ENCODE assay signal across 1 cellular context in the genomic region with DNA sequence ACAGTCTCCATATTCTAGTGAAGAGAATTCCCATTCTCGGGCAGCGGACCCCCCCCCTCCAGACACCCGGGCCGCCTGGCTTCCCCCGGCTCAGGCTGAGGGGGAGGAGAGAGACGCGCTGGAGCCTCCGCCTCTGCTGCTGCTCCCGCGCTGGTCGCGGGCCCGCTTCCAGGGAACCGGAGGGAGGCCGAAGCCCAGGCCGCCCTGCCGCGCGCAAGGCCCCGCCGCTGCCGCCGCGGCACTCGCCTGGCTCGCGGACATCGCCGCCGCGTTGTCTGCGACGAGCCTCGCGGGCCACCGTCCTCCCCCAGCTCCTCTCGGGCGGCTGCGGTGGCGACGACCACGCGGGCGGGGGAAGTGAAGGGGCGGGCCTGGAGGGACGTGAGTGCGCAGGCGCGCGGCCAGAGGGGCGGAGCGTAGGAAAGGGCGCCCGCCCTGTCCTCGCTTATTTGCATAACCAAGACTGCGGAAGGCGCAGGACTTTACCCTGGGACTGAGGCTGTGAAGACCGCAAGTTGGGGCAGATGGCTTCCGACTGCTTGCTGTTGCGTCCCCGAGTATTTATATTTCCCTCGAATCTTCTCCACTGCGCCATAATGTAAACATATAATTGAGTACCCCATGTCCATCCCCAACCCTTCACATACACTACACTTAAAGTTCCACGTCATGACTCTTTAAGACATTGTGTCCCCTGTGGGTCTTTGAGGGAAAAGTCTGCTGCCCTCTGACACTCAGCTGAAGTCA.
TF ChIP-seq lines count a peak whose summit lies in the region.

ARL5A (minus strand) TSS at position 279 of the 747 bp plus-strand sequence; CDS start at position 34, 245 bp downstream.

TF ChIP-seq in HepG2, 621 proteins besides CTCF, POLR2A, EP300 and RAD21 (continued from another document and continues in another):
- TF ChIP-seq NFAT5 (CRISPR knock-in tag; IDR thresholded peaks at IDR 0.05) (peak; percentile 77; the same call in 1 of the 2 replicates), YY1 (IDR thresholded peaks at IDR 0.05; ENCODE audit: insufficient read depth, insufficient replicate concordance, low read depth, low read length) (peak; percentile 88), NR2C2 (CRISPR knock-in tag; IDR thresholded peaks at IDR 0.05; ENCODE audit: borderline replicate concordance) (no peak; the same call in 1 of the 2 replicates), THAP8 (CRISPR knock-in tag; IDR thresholded peaks at IDR 0.05; ENCODE audit: borderline replicate concordance) (no peak), SRSF1 (optimal IDR thresholded peaks at IDR 0.05; ENCODE audit: low read depth, low read length) (peak; percentile 64), ZEB1 (IDR thresholded peaks at IDR 0.05; ENCODE audit: insufficient replicate concordance, low read depth) (no peak), ZBTB43 (CRISPR knock-in tag; conservative IDR thresholded peaks at IDR 0.05) (peak; percentile 76; the same call in 1 of the 2 replicates), ATF7 (IDR thresholded peaks at IDR 0.05) (no peak), ATF7 (CRISPR knock-in tag; IDR thresholded peaks at IDR 0.05) (no peak), GATAD2A (CRISPR knock-in tag; IDR thresholded peaks at IDR 0.05) (peak; percentile 63), PBX2 (CRISPR knock-in tag; IDR thresholded peaks at IDR 0.05) (no peak), HNF1B (CRISPR knock-in tag; IDR thresholded peaks at IDR 0.05) (peak; percentile 68), SMAD1 (CRISPR knock-in tag; IDR thresholded peaks at IDR 0.05; ENCODE audit: borderline replicate concordance, low read depth) (peak; percentile 72), ZNF782 (CRISPR knock-in tag; IDR thresholded peaks at IDR 0.05; ENCODE audit: borderline replicate concordance) (no peak), DPF2 (CRISPR knock-in tag; IDR thresholded peaks at IDR 0.05; ENCODE audit: borderline replicate concordance, low read depth) (no peak), HNRNPLL (IDR thresholded peaks at IDR 0.05; ENCODE audit: low read depth, low read length, poor library complexity, severe bottlenecking) (peak; percentile 78), TERF1 (CRISPR knock-in tag; IDR thresholded peaks at IDR 0.05) (no peak), KDM3A (CRISPR knock-in tag; IDR thresholded peaks at IDR 0.05; ENCODE audit: low read depth) (no peak; the same call in 1 of the 2 replicates), MEF2D (CRISPR knock-in tag; IDR thresholded peaks at IDR 0.05) (no peak), ATF2 (CRISPR knock-in tag; IDR thresholded peaks at IDR 0.05) (0 out of 2 replicates have a peak, but pooled peaks have one; percentile 29), ZBTB21 (CRISPR knock-in tag; IDR thresholded peaks at IDR 0.05) (no peak), KAT2B (IDR thresholded peaks at IDR 0.05; ENCODE audit: borderline replicate concordance, low read depth, low read length) (no peak), XRCC5 (optimal IDR thresholded peaks at IDR 0.05; ENCODE audit: low read length) (peak; percentile 46), ETV6 (CRISPR knock-in tag; conservative IDR thresholded peaks at IDR 0.05) (no peak; the same call in 1 of the 2 replicates), JUND (CRISPR knock-in tag; IDR thresholded peaks at IDR 0.05) (no peak), ZNF850 (CRISPR knock-in tag; conservative IDR thresholded peaks at IDR 0.05) (no peak), RFX3 (CRISPR knock-in tag; IDR thresholded peaks at IDR 0.05) (no peak), SAFB2 (CRISPR knock-in tag; IDR thresholded peaks at IDR 0.05; ENCODE audit: borderline replicate concordance, low read depth) (peak; percentile 95; the same call in 1 of the 2 replicates), BRD4 (CRISPR knock-in tag; IDR thresholded peaks at IDR 0.05) (peak; percentile 70), TARDBP (CRISPR knock-in tag; IDR thresholded peaks at IDR 0.05) (peak; percentile 70; the same call in 1 of the 2 replicates), HBP1 (CRISPR knock-in tag; IDR thresholded peaks at IDR 0.05; ENCODE audit: low read depth) (peak; percentile 96; the same call in 1 of the 2 replicates)
- TF ChIP-seq, protein P1, sequence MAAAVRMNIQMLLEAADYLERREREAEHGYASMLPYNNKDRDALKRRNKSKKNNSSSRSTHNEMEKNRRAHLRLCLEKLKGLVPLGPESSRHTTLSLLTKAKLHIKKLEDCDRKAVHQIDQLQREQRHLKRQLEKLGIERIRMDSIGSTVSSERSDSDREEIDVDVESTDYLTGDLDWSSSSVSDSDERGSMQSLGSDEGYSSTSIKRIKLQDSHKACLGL (CRISPR knock-in tag; IDR thresholded peaks at IDR 0.05), result peak; percentile 88
- TF ChIP-seq, protein P2, sequence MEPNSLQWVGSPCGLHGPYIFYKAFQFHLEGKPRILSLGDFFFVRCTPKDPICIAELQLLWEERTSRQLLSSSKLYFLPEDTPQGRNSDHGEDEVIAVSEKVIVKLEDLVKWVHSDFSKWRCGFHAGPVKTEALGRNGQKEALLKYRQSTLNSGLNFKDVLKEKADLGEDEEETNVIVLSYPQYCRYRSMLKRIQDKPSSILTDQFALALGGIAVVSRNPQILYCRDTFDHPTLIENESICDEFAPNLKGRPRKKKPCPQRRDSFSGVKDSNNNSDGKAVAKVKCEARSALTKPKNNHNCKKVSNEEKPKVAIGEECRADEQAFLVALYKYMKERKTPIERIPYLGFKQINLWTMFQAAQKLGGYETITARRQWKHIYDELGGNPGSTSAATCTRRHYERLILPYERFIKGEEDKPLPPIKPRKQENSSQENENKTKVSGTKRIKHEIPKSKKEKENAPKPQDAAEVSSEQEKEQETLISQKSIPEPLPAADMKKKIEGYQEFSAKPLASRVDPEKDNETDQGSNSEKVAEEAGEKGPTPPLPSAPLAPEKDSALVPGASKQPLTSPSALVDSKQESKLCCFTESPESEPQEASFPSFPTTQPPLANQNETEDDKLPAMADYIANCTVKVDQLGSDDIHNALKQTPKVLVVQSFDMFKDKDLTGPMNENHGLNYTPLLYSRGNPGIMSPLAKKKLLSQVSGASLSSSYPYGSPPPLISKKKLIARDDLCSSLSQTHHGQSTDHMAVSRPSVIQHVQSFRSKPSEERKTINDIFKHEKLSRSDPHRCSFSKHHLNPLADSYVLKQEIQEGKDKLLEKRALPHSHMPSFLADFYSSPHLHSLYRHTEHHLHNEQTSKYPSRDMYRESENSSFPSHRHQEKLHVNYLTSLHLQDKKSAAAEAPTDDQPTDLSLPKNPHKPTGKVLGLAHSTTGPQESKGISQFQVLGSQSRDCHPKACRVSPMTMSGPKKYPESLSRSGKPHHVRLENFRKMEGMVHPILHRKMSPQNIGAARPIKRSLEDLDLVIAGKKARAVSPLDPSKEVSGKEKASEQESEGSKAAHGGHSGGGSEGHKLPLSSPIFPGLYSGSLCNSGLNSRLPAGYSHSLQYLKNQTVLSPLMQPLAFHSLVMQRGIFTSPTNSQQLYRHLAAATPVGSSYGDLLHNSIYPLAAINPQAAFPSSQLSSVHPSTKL (CRISPR knock-in tag; IDR thresholded peaks at IDR 0.05), result peak; percentile 59; the same call in 1 of the 2 replicates
